Comparison of ENCODE assay signal across 9 cellular contexts in the genomic region with DNA sequence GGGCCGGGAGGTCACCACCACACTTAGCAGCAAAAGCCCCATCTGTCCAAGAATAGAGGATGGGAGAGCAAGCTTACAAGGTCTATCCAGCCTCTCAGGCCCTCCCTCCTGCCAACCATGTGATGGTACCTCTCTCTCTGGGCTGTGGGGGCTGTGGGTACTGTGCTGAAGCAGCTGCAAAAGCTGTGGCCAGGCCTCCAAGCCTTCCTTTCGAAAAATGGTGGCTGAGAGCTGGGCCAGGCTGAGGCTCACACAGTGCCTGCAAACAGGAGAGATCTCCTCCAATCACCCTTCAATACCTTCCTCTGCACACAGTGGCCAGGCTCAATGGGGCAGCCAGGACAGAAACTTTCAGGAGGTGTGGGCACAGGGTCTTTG. TPM values are rescaled to one million over a fixed set of nuclear protein-coding genes. Genes with fewer than 3 reads are reported as not detected.
DNase-seq lines count a peak whose midpoint lies in the region; ATAC-seq and TF ChIP-seq lines count a peak whose summit lies in the region.
"Had no signal": no experiment of that assay in that cellular context is flagged by ENCODE, and none has a peak within 500 bp of the region (broad histone marks: within the 10 kb centered on the region; RNA-seq: fewer than 3 reads in every experiment).

No MANE protein-coding gene starts in this region.

- H3K36me3 ChIP-seq in subcutaneous abdominal adipose tissue (ENCODE audit: control insufficient read depth in 5 of 5, insufficient read depth in 5 of 5, low read length in 5 of 5): peaks cover 5 to 71% (median 57%) of the 10 kb centered on the region in 5 donors

- ATAC-seq in GM19467 (IDR thresholded peaks at IDR 0.05; ENCODE audit: unreplicated experiment): no peak

- no peak overlapping the region for H3K27ac ChIP-seq in subcutaneous abdominal adipose tissue (ENCODE audit: low read depth, low read length)

- no peaks in the 10 kb centered on the region for H3K9me3 Mint-ChIP-seq in activated naive CD4-positive, alpha-beta T cell treated with anti-CD3 and anti-CD28 coated beads for 36 hours
- H3K9me3 Mint-ChIP-seq in activated T-helper 1 cell treated with anti-CD3 and anti-CD28 coated beads, Interleukin-12 subunit alpha, Interleukin-12 subunit beta, Interleukin-2, Interleukin-4 antibody, amounts not matched to agents 30 ng/mL and 10 ng/mL and 1 ng/mL, durations not matched to agents 14 hours and 24 hours and 36 hours: no peaks in the 10 kb centered on the region

- in situ Hi-C loops in KBM-7 (cut with MboI; ENCODE audit: low pct_unique_long_range_greater_than_20kb, low sequenced_read_pairs): no loop called here

- CTCF ChIA-PET in activated naive CD4-positive, alpha-beta T cell treated with anti-CD3 and anti-CD28 coated beads for 36 hours (lab: Charles Lee): interaction anchor here (1.4 to 2.8 kb wide), 5 partner anchors 26 to 123 kb away, joined by 4 to 9 read pairs (median 5); partner anchors contain the start of genes CHMP4A, IRF9, LTB4R2 and RNF31

- TF ChIP-seq CTCF in lower leg skin (IDR thresholded peaks at IDR 0.05): no peak

- H3K9me3 ChIP-seq in iPS-18c (ENCODE audit: control insufficient read depth, insufficient read depth, low read length): no peaks in the 10 kb centered on the region
- no peaks in the 10 kb centered on the region for H3K9me3 ChIP-seq in subcutaneous abdominal adipose tissue (ENCODE audit: control insufficient read depth in 5 of 5, low read length in 5 of 5)

- intact Hi-C loops in activated naive CD4-positive, alpha-beta T cell treated with anti-CD3 and anti-CD28 coated beads for 36 hours (cut with micrococcal nuclease): no loop called here
- intact Hi-C loops in activated T-helper 1 cell treated with anti-CD3 and anti-CD28 coated beads, Interleukin-12 subunit alpha, Interleukin-12 subunit beta, Interleukin-2, Interleukin-4 antibody, amounts not matched to agents 30 ng/mL and 10 ng/mL and 1 ng/mL, durations not matched to agents 14 hours and 24 hours and 36 hours (cut with micrococcal nuclease): no loop called here
- intact Hi-C loops in lower leg skin (cut with DNase I; ENCODE audit: low total_unique reads): no loop called here

- DNase-seq in activated naive CD4-positive, alpha-beta T cell treated with anti-CD3 and anti-CD28 coated beads for 36 hours: no peak
- no peak for DNase-seq in activated naive CD4-positive, alpha-beta T cell treated with Interleukin-2 at 50 U/mL for 16 hours
- DNase-seq in activated T-helper 1 cell treated with anti-CD3 and anti-CD28 coated beads, Interleukin-12 subunit alpha, Interleukin-12 subunit beta, Interleukin-2, Interleukin-4 antibody, amounts not matched to agents 30 ng/mL and 10 ng/mL and 1 ng/mL, durations not matched to agents 14 hours and 24 hours and 36 hours (ENCODE audit: low spot score): no peak
- no peak for DNase-seq in KBM-7
- no peak for DNase-seq in lower leg skin (ENCODE audit: low spot score in 2 of 2)
- DNase-seq: GOT3 had no signal

- no peaks in the 10 kb centered on the region for H3K27me3 Mint-ChIP-seq in activated naive CD4-positive, alpha-beta T cell treated with anti-CD3 and anti-CD28 coated beads for 36 hours (ENCODE audit: low read depth)
- no peaks in the 10 kb centered on the region for H3K27me3 Mint-ChIP-seq in activated T-helper 1 cell treated with anti-CD3 and anti-CD28 coated beads, Interleukin-12 subunit alpha, Interleukin-12 subunit beta, Interleukin-2, Interleukin-4 antibody, amounts not matched to agents 30 ng/mL and 10 ng/mL and 1 ng/mL, durations not matched to agents 14 hours and 24 hours and 36 hours (ENCODE audit: insufficient read depth)

- H3K9ac ChIP-seq in subcutaneous abdominal adipose tissue (ENCODE audit: low read length in 5 of 5): peak overlapping the region in 3 of 5 donors; percentile 5 to 83 (median 82)

- peaks cover 19% of the 10 kb centered on the region for H3K36me3 Mint-ChIP-seq in activated naive CD4-positive, alpha-beta T cell treated with anti-CD3 and anti-CD28 coated beads for 36 hours (ENCODE audit: low read depth)
- H3K36me3 Mint-ChIP-seq in activated T-helper 1 cell treated with anti-CD3 and anti-CD28 coated beads, Interleukin-12 subunit alpha, Interleukin-12 subunit beta, Interleukin-2, Interleukin-4 antibody, amounts not matched to agents 30 ng/mL and 10 ng/mL and 1 ng/mL, durations not matched to agents 14 hours and 24 hours and 36 hours (ENCODE audit: low read depth): peaks cover 51% of the 10 kb centered on the region

- H3K27ac Mint-ChIP-seq in activated naive CD4-positive, alpha-beta T cell treated with anti-CD3 and anti-CD28 coated beads for 36 hours: no peak overlapping the region
- peak overlapping the region; percentile 23 for H3K27ac Mint-ChIP-seq in activated T-helper 1 cell treated with anti-CD3 and anti-CD28 coated beads, Interleukin-12 subunit alpha, Interleukin-12 subunit beta, Interleukin-2, Interleukin-4 antibody, amounts not matched to agents 30 ng/mL and 10 ng/mL and 1 ng/mL, durations not matched to agents 14 hours and 24 hours and 36 hours

- no peaks in the 10 kb centered on the region for H3K27me3 ChIP-seq in subcutaneous abdominal adipose tissue (ENCODE audit: control insufficient read depth in 5 of 5, insufficient read depth in 4 of 5, low read length in 5 of 5)

- H3K4me3 Mint-ChIP-seq in activated naive CD4-positive, alpha-beta T cell treated with anti-CD3 and anti-CD28 coated beads for 36 hours: peak overlapping the region; percentile 85
- peak overlapping the region; percentile 91 for H3K4me3 Mint-ChIP-seq in activated T-helper 1 cell treated with anti-CD3 and anti-CD28 coated beads, Interleukin-12 subunit alpha, Interleukin-12 subunit beta, Interleukin-2, Interleukin-4 antibody, amounts not matched to agents 30 ng/mL and 10 ng/mL and 1 ng/mL, durations not matched to agents 14 hours and 24 hours and 36 hours

- H3K4me1 ChIP-seq in subcutaneous abdominal adipose tissue (ENCODE audit: control insufficient read depth in 5 of 5, insufficient read depth in 5 of 5, low read length in 5 of 5): peaks cover 6 to 20% (median 19%) of the 10 kb centered on the region in 5 donors

- WGBS in lower leg skin, 2 donors: 91 to 96% methylated on average over 1 to 2 of the region's 2 CpGs

- TF ChIP-seq POLR2A in lower leg skin (IDR thresholded peaks at IDR 0.05): no peak

- peak overlapping the region; percentile 92 for H3K4me3 ChIP-seq in iPS-18c (ENCODE audit: insufficient read depth, low read depth, low read length)
- peak overlapping the region; percentile 68 to 78 (median 74) for H3K4me3 ChIP-seq in subcutaneous abdominal adipose tissue (ENCODE audit: low read depth in 1 of 5, low read length in 5 of 5)
- H3K4me3 ChIP-seq in lower leg skin (ENCODE audit: low read depth, poor library complexity, severe bottlenecking): no peak overlapping the region

- H3K4me1 Mint-ChIP-seq in activated naive CD4-positive, alpha-beta T cell treated with anti-CD3 and anti-CD28 coated beads for 36 hours (ENCODE audit: low read depth): peaks cover 40% of the 10 kb centered on the region
- peaks cover 36% of the 10 kb centered on the region for H3K4me1 Mint-ChIP-seq in activated T-helper 1 cell treated with anti-CD3 and anti-CD28 coated beads, Interleukin-12 subunit alpha, Interleukin-12 subunit beta, Interleukin-2, Interleukin-4 antibody, amounts not matched to agents 30 ng/mL and 10 ng/mL and 1 ng/mL, durations not matched to agents 14 hours and 24 hours and 36 hours (ENCODE audit: low read depth)

RNA-seq across cellular contexts. Expression of gene IPO4, which starts 1.1 kb away (rescaled TPM):
- 10 to 100 TPM; 64.2 to 74.5 TPM for total RNA-seq in activated naive CD4-positive, alpha-beta T cell treated with anti-CD3 and anti-CD28 coated beads for 36 hours
- 106 and 107 TPM in 2 replicates for total RNA-seq in activated T-helper 1 cell treated with anti-CD3 and anti-CD28 coated beads, Interleukin-12 subunit alpha, Interleukin-12 subunit beta, Interleukin-2, Interleukin-4 antibody, amounts not matched to agents 30 ng/mL and 10 ng/mL and 1 ng/mL, durations not matched to agents 14 hours and 24 hours and 36 hours
- total RNA-seq in lower leg skin: 10 to 100 TPM; 25.1 to 40.0 (median 32.6) TPM

RNA-seq across cellular contexts. Expression of gene TM9SF1, which starts 7.7 kb away (rescaled TPM):
- 10 to 100 TPM; 14.7 to 15.1 TPM for total RNA-seq in activated naive CD4-positive, alpha-beta T cell treated with anti-CD3 and anti-CD28 coated beads for 36 hours
- 34.5 and 35.3 TPM in 2 replicates for total RNA-seq in activated T-helper 1 cell treated with anti-CD3 and anti-CD28 coated beads, Interleukin-12 subunit alpha, Interleukin-12 subunit beta, Interleukin-2, Interleukin-4 antibody, amounts not matched to agents 30 ng/mL and 10 ng/mL and 1 ng/mL, durations not matched to agents 14 hours and 24 hours and 36 hours
- 10 to 100 TPM; 44.6 to 64.4 (median 52.9) TPM for total RNA-seq in lower leg skin

RNA-seq across cellular contexts. Expression of gene REC8, which starts 15.6 kb away (rescaled TPM):
- total RNA-seq in activated naive CD4-positive, alpha-beta T cell treated with anti-CD3 and anti-CD28 coated beads for 36 hours: 10 to 100 TPM; 19.3 to 22.3 TPM
- 27.8 and 28.9 TPM in 2 replicates for total RNA-seq in activated T-helper 1 cell treated with anti-CD3 and anti-CD28 coated beads, Interleukin-12 subunit alpha, Interleukin-12 subunit beta, Interleukin-2, Interleukin-4 antibody, amounts not matched to agents 30 ng/mL and 10 ng/mL and 1 ng/mL, durations not matched to agents 14 hours and 24 hours and 36 hours
- 1 to 10 TPM; 1.2 to 7.1 (median 2.4) TPM for total RNA-seq in lower leg skin

RNA-seq across cellular contexts. Expression of gene TSSK4, which starts 18.0 kb away (rescaled TPM):
- not detected for total RNA-seq in activated naive CD4-positive, alpha-beta T cell treated with anti-CD3 and anti-CD28 coated beads for 36 hours
- 0.42 and 0.49 TPM in 2 replicates for total RNA-seq in activated T-helper 1 cell treated with anti-CD3 and anti-CD28 coated beads, Interleukin-12 subunit alpha, Interleukin-12 subunit beta, Interleukin-2, Interleukin-4 antibody, amounts not matched to agents 30 ng/mL and 10 ng/mL and 1 ng/mL, durations not matched to agents 14 hours and 24 hours and 36 hours
- total RNA-seq in lower leg skin: not detected

RNA-seq across cellular contexts. Expression of gene CHMP4A, which starts 25.8 kb away (rescaled TPM):
- 10 to 100 TPM; 65.2 to 66.5 TPM for total RNA-seq in activated naive CD4-positive, alpha-beta T cell treated with anti-CD3 and anti-CD28 coated beads for 36 hours
- 86.5 and 95.8 TPM in 2 replicates for total RNA-seq in activated T-helper 1 cell treated with anti-CD3 and anti-CD28 coated beads, Interleukin-12 subunit alpha, Interleukin-12 subunit beta, Interleukin-2, Interleukin-4 antibody, amounts not matched to agents 30 ng/mL and 10 ng/mL and 1 ng/mL, durations not matched to agents 14 hours and 24 hours and 36 hours
- total RNA-seq in lower leg skin: 10 to 100 TPM; 50.3 to 99.6 (median 68.1) TPM
